9 cellular contexts compared by ENCODE assay signal in the genomic region with DNA sequence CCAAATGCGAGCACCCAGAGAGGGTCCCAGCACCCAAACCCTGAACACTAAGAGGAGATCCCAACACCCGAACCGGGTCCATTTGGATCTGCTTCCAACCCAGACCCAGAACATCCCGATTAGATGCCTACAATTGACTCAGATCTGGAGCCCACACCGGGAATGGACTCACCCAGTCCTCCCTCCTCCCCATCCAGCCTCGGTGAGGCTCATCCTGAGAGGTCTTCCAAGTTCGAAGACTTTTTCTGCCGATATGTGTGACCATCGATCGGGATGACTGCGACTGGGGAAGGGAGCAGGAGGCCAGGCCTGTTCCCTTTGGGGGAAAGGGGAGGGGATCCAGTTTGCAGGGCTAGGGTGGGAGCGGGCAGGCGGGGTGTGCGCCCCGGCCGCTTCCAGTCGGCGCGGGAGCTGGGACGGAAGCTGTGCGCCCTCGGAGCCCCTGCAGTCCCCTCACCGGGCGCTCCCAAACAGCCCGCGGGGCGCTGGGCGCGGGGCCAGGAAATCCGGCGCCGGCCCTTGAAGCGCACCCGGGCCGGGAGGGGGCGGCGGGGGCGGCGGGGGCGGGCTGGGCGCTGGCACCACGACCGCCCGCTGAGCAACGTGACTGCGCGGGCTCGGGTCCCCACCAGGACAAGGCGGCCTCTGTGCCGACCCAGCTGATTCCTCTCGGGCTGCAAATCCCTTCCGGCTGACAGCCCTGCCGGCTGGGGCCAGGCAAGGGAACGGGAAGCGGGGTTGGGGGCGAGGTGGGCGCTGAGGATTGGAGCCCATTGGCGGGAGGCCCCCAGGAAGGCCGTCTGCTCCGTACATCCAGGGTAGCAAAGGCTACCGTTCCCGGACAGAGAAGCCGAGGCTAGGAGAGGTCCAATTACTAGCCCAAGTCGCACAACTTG.
DNase-seq lines count a peak whose midpoint lies in the region; TF ChIP-seq lines count a peak whose summit lies in the region.
"Had no signal": no experiment of that assay in that cellular context is flagged by ENCODE, and none has a peak within 500 bp of the region (broad histone marks: within the 10 kb centered on the region; RNA-seq: fewer than 3 reads in every experiment).

No MANE protein-coding gene starts in this region.

- H3K14ac ChIP-seq in neuronal stem cell (ENCODE audit: low read length), result no peak overlapping the region

- peaks cover 14% of the 10 kb centered on the region for H3K4me1 ChIP-seq in ES-I3 (ENCODE audit: insufficient read depth, low read length)
- no peaks in the 10 kb centered on the region for H3K4me1 ChIP-seq in SJCRH30
- H3K4me1 ChIP-seq in neuronal stem cell (ENCODE audit: control insufficient read depth in 2 of 2, insufficient read depth in 1 of 2, low read depth in 1 of 2, low read length in 2 of 2), result peaks cover 11 to 25% of the 10 kb centered on the region in 2 donors

- peak overlapping the region; percentile 45 for H3K23ac ChIP-seq in neuronal stem cell (ENCODE audit: low read depth, low read length, poor library complexity)

- H3K36me3 ChIP-seq in ES-I3 (ENCODE audit: insufficient read depth, low read length) (no peaks in the 10 kb centered on the region), SJCRH30 (no peaks in the 10 kb centered on the region), neuronal stem cell (replicated peaks in 1 of 2; ENCODE audit: control insufficient read depth in 2 of 2, insufficient read depth in 2 of 2, low read length in 2 of 2) (no peaks in the 10 kb centered on the region)
- H3K36me3 ChIP-seq: cardiac muscle cell had no signal

- peak; percentile 63 to 65 for DNase-seq in SJCRH30
- DNase-seq in endothelial cell (ENCODE audit: low spot score), result no peak
- no peak for DNase-seq in neuronal stem cell (ENCODE audit: low spot score)
- no peak for DNase-seq in OCI-M1 (lab: John Stamatoyannopoulos, UW)
- no peak for DNase-seq in NK-92 treated with Interleukin-12 subunit alpha and Interleukin-12 subunit beta, amount 100 ng/mL, for 24 hours (lab: John Stamatoyannopoulos, UW)
- no peak for DNase-seq in NCI-H2029 (lab: John Stamatoyannopoulos, UW)
- no peak for DNase-seq in pons (ENCODE audit: low spot score)

- H3K4me2 ChIP-seq in neuronal stem cell (ENCODE audit: insufficient read depth, low read length, poor library complexity, severe bottlenecking), result no peak overlapping the region

- H2BK15ac ChIP-seq in neuronal stem cell (ENCODE audit: low read length), result peak overlapping the region; percentile 51

- no CpG with 5 or more reads among the region's 64 CpGs for WGBS in neuronal stem cell (ENCODE audit: extremely low coverage in 2 of 2, insufficient read length in 2 of 2, insufficient replicate concordance in 1 of 2), 2 donors

- peak overlapping the region; percentile 58 for H2AK5ac ChIP-seq in neuronal stem cell (ENCODE audit: low read depth, low read length)

- peak overlapping the region; percentile 4 for H2BK12ac ChIP-seq in neuronal stem cell (ENCODE audit: low read length)

- H3K4ac ChIP-seq in neuronal stem cell (ENCODE audit: low read length), result no peak overlapping the region

- H4K91ac ChIP-seq in neuronal stem cell (ENCODE audit: low read depth, low read length, poor library complexity), result no peak overlapping the region

- H3K79me1 ChIP-seq in neuronal stem cell (ENCODE audit: low read depth, low read length), result no peaks in the 10 kb centered on the region

- no peak for TF ChIP-seq CTCF in endothelial cell (IDR thresholded peaks at IDR 0.05; ENCODE audit: unreplicated experiment)

- peaks cover 29% of the 10 kb centered on the region for H3K4me1 Mint-ChIP-seq in endothelial cell (ENCODE audit: unreplicated experiment)

- H3K27me3 Mint-ChIP-seq in endothelial cell (ENCODE audit: unreplicated experiment), result peaks cover 10% of the 10 kb centered on the region

- H3K9me3 ChIP-seq in ES-I3 (ENCODE audit: control insufficient read depth, insufficient read depth, low read length), result no peaks in the 10 kb centered on the region
- no peaks in the 10 kb centered on the region for H3K9me3 ChIP-seq in SJCRH30 (replicated peaks)
- peaks cover 0 to 4% of the 10 kb centered on the region in 2 donors for H3K9me3 ChIP-seq in neuronal stem cell (replicated peaks in 1 of 2; ENCODE audit: control insufficient read depth in 2 of 2, insufficient read depth in 1 of 2, low read depth in 1 of 2, low read length in 2 of 2)

- no peaks in the 10 kb centered on the region for H3K36me3 Mint-ChIP-seq in endothelial cell (ENCODE audit: low read depth, unreplicated experiment)

- H2AFZ ChIP-seq in neuronal stem cell (ENCODE audit: low read length), result no peak overlapping the region

- H3K27ac Mint-ChIP-seq in endothelial cell (ENCODE audit: unreplicated experiment), result no peak overlapping the region

- H3K27ac ChIP-seq in SJCRH30 (peak overlapping the region; percentile 59; the same call in 1 of the 2 replicates), neuronal stem cell (replicated peaks; ENCODE audit: low read length) (no peak overlapping the region)
- H3K27ac ChIP-seq: cardiac muscle cell had no signal

- no peaks in the 10 kb centered on the region for H3K9me3 Mint-ChIP-seq in endothelial cell (ENCODE audit: unreplicated experiment)

- H3K27me3 ChIP-seq in SJCRH30, result no peaks in the 10 kb centered on the region
- H3K27me3 ChIP-seq in neuronal stem cell (ENCODE audit: control insufficient read depth in 3 of 3, insufficient read depth in 3 of 3, low read depth in 1 of 3, low read length in 3 of 3), result peaks cover 0 to 2% (median 0%) of the 10 kb centered on the region in 3 experiments
- H3K27me3 ChIP-seq: cardiac muscle cell had no signal

- no peak overlapping the region for H4K8ac ChIP-seq in neuronal stem cell (ENCODE audit: low read depth, low read length)

- H3K4me3 ChIP-seq in SJCRH30, result peak overlapping the region; percentile 55
- no peak overlapping the region for H3K4me3 ChIP-seq in neuronal stem cell (ENCODE audit: low read length in 2 of 2)
- H3K4me3 ChIP-seq: cardiac muscle cell had no signal

- H3K9ac ChIP-seq in ES-I3 (ENCODE audit: low read depth, low read length) (peak overlapping the region; percentile 31; the same call in 1 of the 2 replicates), neuronal stem cell (ENCODE audit: low read depth, low read length, poor library complexity) (no peak overlapping the region)

- no peak overlapping the region for H2BK120ac ChIP-seq in neuronal stem cell (ENCODE audit: low read depth, low read length)

- peak overlapping the region; percentile 69 for H2BK5ac ChIP-seq in neuronal stem cell (ENCODE audit: low read length)

- H3K18ac ChIP-seq in neuronal stem cell (ENCODE audit: low read length), result peak overlapping the region; percentile 87

- peak overlapping the region; percentile 37 for H3K4me3 Mint-ChIP-seq in endothelial cell (ENCODE audit: unreplicated experiment)

Comparison
In these comparisons a context has a peak if more than half of its experiments do, and no peak if none do; other contexts are left out.
1. DNase-seq: peak in SJCRH30 (2 of 2); none in endothelial cell (single experiment), neuronal stem cell (single experiment), OCI-M1 (single experiment), NK-92 treated with Interleukin-12 subunit alpha and Interleukin-12 subunit beta, amount 100 ng/mL, for 24 hours (single experiment), NCI-H2029 (single experiment) and pons (single experiment).